ENCODE assay signal across 20 cellular contexts in genomic region chr2:102138331-102138730, GRCh38. TPM values are rescaled to one million over a fixed set of nuclear protein-coding genes. Genes with fewer than 3 reads are reported as not detected.
DNase-seq lines count a peak whose midpoint lies in the region; ATAC-seq, FAIRE-seq and TF ChIP-seq lines count a peak whose summit lies in the region.
"Had no signal": no experiment of that assay in that cellular context is flagged by ENCODE, and none has a peak within 500 bp of the region (broad histone marks: within the 10 kb centered on the region; RNA-seq: fewer than 3 reads in every experiment).

No MANE protein-coding gene starts in this region.

- CTCF ChIA-PET in GM12878 (lab: Yijun Ruan, JAX) = interaction anchor here (0.7 to 3.3 kb wide), 3 partner anchors 12 to 15 kb away, joined by 3 to 10 read pairs (median 3); no protein-coding TSS in a partner anchor

- no TSS peak for BruUV-seq in GM12878 (replicated peaks; lab: Mats Ljungman, UMichigan)

- 52% methylated on average over 4 of the region's 4 CpGs for WGBS in GM12878 (ENCODE audit: insufficient coverage, insufficient replicate concordance, low lambda C conversion rate, missing lambda C conversion rate)
- WGBS in endodermal cell (ENCODE audit: insufficient coverage in 1 of 2, insufficient read length in 1 of 2), 2 experiments = 93 to 94% methylated on average over 3 of the region's 4 CpGs

- DNase-seq in activated T-cell treated with anti-CD3 and anti-CD28 coated beads, Interleukin-2, amount 50 U/mL, for 72 hours = no peak
- no peak for DNase-seq in activated T-cell treated with anti-CD3 and anti-CD28 coated beads for 4 hours
- peak; percentile 5 for DNase-seq in NCI-H226
- DNase-seq in GM12878 (ENCODE audit: low read depth, low spot score) = no peak
- no peak for DNase-seq in stimulated activated naive CD8-positive, alpha-beta T cell treated with anti-CD3 and anti-CD28 coated beads, Interleukin-15, Interleukin-2, amounts not matched to agents 100 U/mL and 50 U/mL, for 24 hours
- no peak for DNase-seq in H7
- no peak for DNase-seq in endodermal cell
- DNase-seq: activated CD8-positive, alpha-beta memory T cell treated with anti-CD3 and anti-CD28 coated beads, Interleukin-2, amount 10 ng/mL, durations not matched to agents 7 days and 5 days; amniotic stem cell; central memory CD4-positive, alpha-beta T cell; effector CD8-positive, alpha-beta T cell; HCEC 1CT; heart right ventricle; MM.1S; stimulated activated CD4-positive, alpha-beta T cell treated with anti-CD3 and anti-CD28 coated beads, Interleukin-15, amount 100 ng/mL, for 24 hours had no signal

- H3K36me3 ChIP-seq in GM12878 (ENCODE audit: control insufficient read depth in 2 of 2, insufficient read depth in 2 of 2, low read length in 1 of 2) = no peaks in the 10 kb centered on the region; a peak in 1 of 4 replicates
- H3K36me3 ChIP-seq in H7 (replicated peaks; ENCODE audit: control insufficient read depth, insufficient read depth, low read length) = no peaks in the 10 kb centered on the region
- no peaks in the 10 kb centered on the region for H3K36me3 ChIP-seq in endodermal cell (ENCODE audit: control insufficient read depth, insufficient read depth, low read length)
- H3K36me3 ChIP-seq: heart right ventricle had no signal

- peaks cover 64% of the 10 kb centered on the region for H3K4me1 Mint-ChIP-seq in activated T-cell treated with anti-CD3 and anti-CD28 coated beads, Interleukin-2, amount 50 U/mL, for 72 hours (ENCODE audit: low read depth)
- peaks cover 5% of the 10 kb centered on the region for H3K4me1 Mint-ChIP-seq in endodermal cell

- H2AFZ ChIP-seq in GM12878 (ENCODE audit: control insufficient read depth, low read depth, low read length) = no peak overlapping the region

- no peak overlapping the region for H3K4me2 ChIP-seq in GM12878 (ENCODE audit: control insufficient read depth, insufficient read depth)

- H3K4me3 ChIP-seq in GM12878 (no peak overlapping the region), H7 (ENCODE audit: insufficient read depth, low read depth, low read length) (no peak overlapping the region), endodermal cell (ENCODE audit: low read length) (no peak overlapping the region)
- H3K4me3 ChIP-seq: heart right ventricle had no signal

- RAD21 ChIA-PET in GM12878 (lab: Charles Lee; ENCODE audit: unreplicated experiment) = interaction anchor here (2.0 kb wide), 1 partner anchor 30 kb away, joined by 6 read pairs; no protein-coding TSS in a partner anchor

- SMC1A ChIA-PET in GM12878 (lab: Charles Lee; ENCODE audit: uncharacterized antibody, unreplicated experiment) = interaction anchor here (0.8 to 2.0 kb wide), 10 partner anchors 9 to 118 kb away, joined by 3 to 6 read pairs (median 3); no protein-coding TSS in a partner anchor

- intact Hi-C loops in GM12878 (cut with micrococcal nuclease; ENCODE audit: unreplicated experiment) = no loop called here

- H3K9me3 Mint-ChIP-seq in activated T-cell treated with anti-CD3 and anti-CD28 coated beads, Interleukin-2, amount 50 U/mL, for 72 hours = peaks cover 11 to 12% of the 10 kb centered on the region in 2 donors
- no peaks in the 10 kb centered on the region for H3K9me3 Mint-ChIP-seq in endodermal cell
- H3K9me3 Mint-ChIP-seq: memory B cell, neural crest cell had no signal

- H3K36me3 Mint-ChIP-seq in activated T-cell treated with anti-CD3 and anti-CD28 coated beads, Interleukin-2, amount 50 U/mL, for 72 hours (ENCODE audit: insufficient read depth in 2 of 2) = peaks cover 19 to 31% of the 10 kb centered on the region in 2 donors
- no peaks in the 10 kb centered on the region for H3K36me3 Mint-ChIP-seq in endodermal cell (ENCODE audit: low read depth)
- H3K36me3 Mint-ChIP-seq: memory B cell had no signal

- no peak for TF ChIP-seq CTCF in GM12878 (IDR thresholded peaks at IDR 0.05 in 2 of 3, conservative IDR thresholded peaks at IDR 0.05 in 1 of 3; ENCODE audit: control insufficient read depth in 2 of 3, extremely low read depth in 1 of 3, insufficient read depth in 1 of 3, low read depth in 3 of 3, low read length in 3 of 3)
- TF ChIP-seq CTCF in endodermal cell (conservative IDR thresholded peaks at IDR 0.05) = no peak

- TF ChIP-seq RAD21 in GM12878 (IDR thresholded peaks at IDR 0.05; ENCODE audit: insufficient read depth, low read depth, low read length) = no peak

- H3K27me3 Mint-ChIP-seq in activated T-cell treated with anti-CD3 and anti-CD28 coated beads, Interleukin-2, amount 50 U/mL, for 72 hours (ENCODE audit: low read depth) = peaks cover 24% of the 10 kb centered on the region
- peaks cover 38% of the 10 kb centered on the region for H3K27me3 Mint-ChIP-seq in endodermal cell (ENCODE audit: insufficient read depth)

- no peak overlapping the region for H3K27ac ChIP-seq in GM12878 (ENCODE audit: control insufficient read depth, insufficient read depth)
- no peak overlapping the region for H3K27ac ChIP-seq in endodermal cell (ENCODE audit: low read depth, low read length)
- H3K27ac ChIP-seq: VCaP had no signal

- no peaks in the 10 kb centered on the region for H3K79me2 ChIP-seq in GM12878 (ENCODE audit: control insufficient read depth, insufficient read depth, low read length)

- no peaks in the 10 kb centered on the region for H4K20me1 ChIP-seq in GM12878 (ENCODE audit: control insufficient read depth, insufficient read depth)

- H3K9me3 ChIP-seq in GM12878 (replicated peaks; ENCODE audit: control insufficient read depth, insufficient read depth, low read length) (peaks cover 12% of the 10 kb centered on the region; the same call in 2 of the 3 replicates), endodermal cell (ENCODE audit: control insufficient read depth, low read length) (no peaks in the 10 kb centered on the region)
- H3K9me3 ChIP-seq: heart right ventricle had no signal

- no peak for FAIRE-seq in GM12878 (lab: Jason Lieb, UNC)
- FAIRE-seq: keratinocyte had no signal

- peak overlapping the region; percentile 2 to 52 for H3K4me3 Mint-ChIP-seq in activated T-cell treated with anti-CD3 and anti-CD28 coated beads, Interleukin-2, amount 50 U/mL, for 72 hours
- no peak overlapping the region for H3K4me3 Mint-ChIP-seq in endodermal cell
- H3K4me3 Mint-ChIP-seq: activated CD8-positive, alpha-beta memory T cell treated with anti-CD3 and anti-CD28 coated beads, Interleukin-2, amount 10 ng/mL, durations not matched to agents 7 days and 5 days; memory B cell; neural crest cell had no signal

- H3K27me3 ChIP-seq in GM12878 (replicated peaks in 1 of 2; ENCODE audit: control insufficient read depth in 2 of 2, insufficient read depth in 2 of 2, low read length in 1 of 2) (no peaks in the 10 kb centered on the region), H7 (ENCODE audit: control insufficient read depth, insufficient read depth, low read length) (peaks cover 21% of the 10 kb centered on the region), endodermal cell (ENCODE audit: control insufficient read depth, insufficient read depth, low read length, poor library complexity, severe bottlenecking) (peaks cover 24% of the 10 kb centered on the region)
- H3K27me3 ChIP-seq: heart right ventricle had no signal

- TF ChIP-seq EP300 in GM12878 (IDR thresholded peaks at IDR 0.05; ENCODE audit: borderline replicate concordance in 1 of 2, control insufficient read depth in 1 of 2, low read depth in 2 of 2, low read length in 2 of 2) = no peak

- in situ Hi-C loops in GM12878 (cut with MboI) = no loop called here

- H3K27ac Mint-ChIP-seq in activated T-cell treated with anti-CD3 and anti-CD28 coated beads, Interleukin-2, amount 50 U/mL, for 72 hours = peak overlapping the region; percentile 64
- no peak overlapping the region for H3K27ac Mint-ChIP-seq in endodermal cell
- H3K27ac Mint-ChIP-seq: activated CD8-positive, alpha-beta memory T cell treated with anti-CD3 and anti-CD28 coated beads, Interleukin-2, amount 10 ng/mL, durations not matched to agents 7 days and 5 days; memory B cell had no signal

- H3K9ac ChIP-seq in GM12878 (ENCODE audit: control insufficient read depth, insufficient read depth, low read length) (no peak overlapping the region), endodermal cell (ENCODE audit: extremely low read depth, low read length, poor library complexity, severe bottlenecking) (no peak overlapping the region)

- no peak for ATAC-seq in activated T-cell treated with anti-CD3 and anti-CD28 coated beads, Interleukin-2, amount 50 U/mL, for 72 hours (replicated peaks in 1 of 2)
- ATAC-seq in GM12878 = peak; percentile 44
- peak; percentile 12 for ATAC-seq in stimulated activated naive CD8-positive, alpha-beta T cell treated with anti-CD3 and anti-CD28 coated beads, Interleukin-15, Interleukin-2, amounts not matched to agents 100 U/mL and 50 U/mL, for 24 hours
- no peak for ATAC-seq in HG03442 (IDR thresholded peaks at IDR 0.05; ENCODE audit: unreplicated experiment)
- ATAC-seq: activated CD8-positive, alpha-beta memory T cell treated with anti-CD3 and anti-CD28 coated beads, Interleukin-2, amount 10 ng/mL, durations not matched to agents 7 days and 5 days; heart right ventricle had no signal

- TF ChIP-seq POLR2A in GM12878 (IDR thresholded peaks at IDR 0.05; ENCODE audit: low read depth, low read length) = no peak

- POLR2A ChIA-PET in GM12878 (lab: Charles Lee) = interaction anchor here (0.8 kb wide), 1 partner anchor 32 kb away, joined by 3 read pairs; no protein-coding TSS in a partner anchor

- H3K4me1 ChIP-seq in GM12878 (ENCODE audit: control insufficient read depth, insufficient read depth, low read length) (no peaks in the 10 kb centered on the region), endodermal cell (ENCODE audit: control insufficient read depth, insufficient read depth, low read length) (no peaks in the 10 kb centered on the region)

RNA-seq across cellular contexts. Expression of gene IL1R1, which starts 4.2 kb away (rescaled TPM):
- total RNA-seq in activated T-cell treated with anti-CD3 and anti-CD28 coated beads, Interleukin-2, amount 50 U/mL, for 72 hours = 10 to 100 TPM; 14.3 to 14.5 TPM
- total RNA-seq in GM12878 (2013; cell fraction: nucleolus; rRNA removed) = 1.5 and 1.8 TPM in 2 replicates
- total RNA-seq in GM12878 (2014; rRNA removed) (0.17 and 0.33 TPM in 2 replicates), GM12878 (2014; rRNA removed; fragmentation: Illumina TruSeq; extraction: Trizol) (0.32 and 0.45 TPM in 2 replicates), GM12878 (2021) (0.61 and 1.1 TPM in 2 replicates), endodermal cell (1 to 10 TPM; 3.0 to 4.1 TPM)
- 0.73 TPM for polyA plus RNA-seq in GM12878 (2011; ENCODE audit: low read depth)
- polyA plus RNA-seq in GM12878 (2011; rRNA removed) (13.2 and 19.9 TPM in 2 replicates), GM12878 (2014; fragmentation: Illumina TruSeq; extraction: Trizol) (0.81 and 0.86 TPM in 2 replicates), GM12878 (2014; fragmentation: Nextera tagmentation; extraction: Ambion mirVana) (under 1 TPM; 0.18 to 0.24 TPM), GM12878 (2014; rRNA removed) (0.32 and 0.42 TPM in 2 replicates), GM12878 (2016; fragmentation: Nextera tagmentation; extraction: Ambion mirVana) (under 1 TPM; 0.62 to 0.79 TPM)
- 8.8 and 10.2 TPM in 2 replicates for polyA plus RNA-seq in GM12878 (2011; cell fraction: cytosol; rRNA removed)
- polyA plus RNA-seq in GM12878 (2011; cell fraction: nucleus; rRNA removed) = 8.7 and 9.2 TPM in 2 replicates
- 0.88 and 1.3 TPM in 2 replicates for polyA plus RNA-seq in GM12878 (2012)
- 8.1 and 10.8 TPM in 2 replicates for polyA minus RNA-seq in GM12878 (2011; rRNA and poly(A)+ RNA removed)
- 2.3 and 2.7 TPM in 2 replicates for polyA minus RNA-seq in GM12878 (2011; cell fraction: cytosol; rRNA and poly(A)+ RNA removed)
- polyA minus RNA-seq in GM12878 (2011; cell fraction: nucleus; rRNA and poly(A)+ RNA removed) = 4.6 and 5.2 TPM in 2 replicates
- total RNA-seq in H7 (2014; rRNA removed; shearing (Covaris generic)) = 0.04 and 1.0 TPM in 2 replicates
- 0.96 TPM for polyA plus RNA-seq in endodermal cell (2013, experiment 1 of 2)
- polyA plus RNA-seq in endodermal cell (2013, experiment 2 of 2) = 0.79 TPM

RNA-seq across cellular contexts. Expression of gene IL1RL2, which starts 48.5 kb away (rescaled TPM):
- total RNA-seq in activated T-cell treated with anti-CD3 and anti-CD28 coated beads, Interleukin-2, amount 50 U/mL, for 72 hours = 1 to 10 TPM; 1.4 to 1.9 TPM
- total RNA-seq in GM12878 (2013; cell fraction: nucleolus; rRNA removed) = not detected in 2 replicates
- total RNA-seq in GM12878 (2014; rRNA removed) = not detected in 2 replicates
- total RNA-seq in GM12878 (2014; rRNA removed; fragmentation: Illumina TruSeq; extraction: Trizol) = not detected in 2 replicates
- total RNA-seq in GM12878 (2021) = not detected in 2 replicates
- polyA plus RNA-seq in GM12878 (2011; ENCODE audit: low read depth) = not detected
- polyA plus RNA-seq in GM12878 (2011; rRNA removed) = not detected in 2 replicates
- polyA plus RNA-seq in GM12878 (2011; cell fraction: cytosol; rRNA removed) = 0.02 TPM in 1 of 2 replicates, not detected in the other
- polyA plus RNA-seq in GM12878 (2011; cell fraction: nucleus; rRNA removed) = 0.06 TPM in 1 of 2 replicates, not detected in the other
- not detected in 2 replicates for polyA plus RNA-seq in GM12878 (2012)
- polyA plus RNA-seq in GM12878 (2014; fragmentation: Illumina TruSeq; extraction: Trizol) = not detected in 2 replicates
- not detected for polyA plus RNA-seq in GM12878 (2014; fragmentation: Nextera tagmentation; extraction: Ambion mirVana)
- not detected in 2 replicates for polyA plus RNA-seq in GM12878 (2014; rRNA removed)
- not detected for polyA plus RNA-seq in GM12878 (2016; fragmentation: Nextera tagmentation; extraction: Ambion mirVana)
- not detected in 2 replicates for polyA minus RNA-seq in GM12878 (2011; rRNA and poly(A)+ RNA removed)
- not detected in 2 replicates for polyA minus RNA-seq in GM12878 (2011; cell fraction: cytosol; rRNA and poly(A)+ RNA removed)
- polyA minus RNA-seq in GM12878 (2011; cell fraction: nucleus; rRNA and poly(A)+ RNA removed) = not detected in 2 replicates
- not detected in 2 replicates for total RNA-seq in H7 (2014; rRNA removed; shearing (Covaris generic))
- under 1 TPM; 0.38 to 0.44 TPM for total RNA-seq in endodermal cell
- not detected for polyA plus RNA-seq in endodermal cell (2013, experiment 1 of 2)
- not detected for polyA plus RNA-seq in endodermal cell (2013, experiment 2 of 2)
- total RNA-seq: activated CD8-positive, alpha-beta memory T cell treated with anti-CD3 and anti-CD28 coated beads, Interleukin-2, amount 10 ng/mL, durations not matched to agents 7 days and 5 days; neural crest cell had no signal

Comparison
In these comparisons a context has a peak if more than half of its experiments do, and no peak if none do; other contexts are left out.
1. ATAC-seq: peak in GM12878 (single experiment) and stimulated activated naive CD8-positive, alpha-beta T cell treated with anti-CD3 and anti-CD28 coated beads, Interleukin-15, Interleukin-2, amounts not matched to agents 100 U/mL and 50 U/mL, for 24 hours (single experiment); none in activated T-cell treated with anti-CD3 and anti-CD28 coated beads, Interleukin-2, amount 50 U/mL, for 72 hours (0 of 2) and HG03442 (single experiment).